Comparison of ENCODE assay signal across 11 cellular contexts in genomic region chr2:119491776-119492525, GRCh38. TPM values are rescaled to one million over a fixed set of nuclear protein-coding genes. Genes with fewer than 3 reads are reported as not detected.
DNase-seq lines count a peak whose midpoint lies in the region; ATAC-seq and TF ChIP-seq lines count a peak whose summit lies in the region.
"Had no signal": no experiment of that assay in that cellular context is flagged by ENCODE, and none has a peak within 500 bp of the region (broad histone marks: within the 10 kb centered on the region; RNA-seq: fewer than 3 reads in every experiment).

No MANE protein-coding gene starts in this region.

- no peak overlapping the region for H3K4me3 Mint-ChIP-seq in osteocyte (ENCODE audit: unreplicated experiment)
- no peak overlapping the region for H3K4me3 Mint-ChIP-seq in activated T-cell treated with anti-CD3 and anti-CD28 coated beads, Interleukin-2, amount 50 U/mL, for 4 hours
- H3K4me3 Mint-ChIP-seq: activated naive CD4-positive, alpha-beta T cell treated with anti-CD3 and anti-CD28 coated beads, Interleukin-2, amount 10 ng/mL, durations not matched to agents 7 days and 5 days had no signal

- peaks cover 34% of the 10 kb centered on the region for H3K4me1 ChIP-seq in PC-9 (replicated peaks; ENCODE audit: insufficient read depth)

- POLR2A ChIA-PET in PC-9 (lab: Charles Lee; ENCODE audit: unreplicated experiment) = interaction anchor here (0.6 kb wide), 1 partner anchor 91 kb away, joined by 4 read pairs; no protein-coding TSS in a partner anchor

- CTCF ChIA-PET in PC-9 (lab: Charles Lee) = no interaction called here

- no peaks in the 10 kb centered on the region; the same call in 1 of the 2 replicates for H3K9me2 ChIP-seq in PC-9 (ENCODE audit: insufficient read depth)

- no peaks in the 10 kb centered on the region for H3K36me3 ChIP-seq in PC-9 (ENCODE audit: low read depth)
- H3K36me3 ChIP-seq: Peyer's patch had no signal

- H3F3A ChIP-seq in PC-9 (ENCODE audit: insufficient read depth, low read depth) = peaks cover 16% of the 10 kb centered on the region

- TF ChIP-seq CTCF in PC-9 (conservative IDR thresholded peaks at IDR 0.05) (no peak; the same call in 1 of the 2 replicates), fibroblast of the aortic adventitia (IDR thresholded peaks at IDR 0.05; ENCODE audit: insufficient read depth, low read length) (no peak), osteocyte (IDR thresholded peaks at IDR 0.05) (no peak)

- intact Hi-C loops in PC-9 (cut with micrococcal nuclease; ENCODE audit: unreplicated experiment) = loop anchor here (1.0 to 10.0 kb wide), 4 partner anchors 125 to 267 kb away; partner anchors contain the start of genes C2orf76, DBI, PTPN4 and TMEM177

- H3K36me3 Mint-ChIP-seq in osteocyte (ENCODE audit: unreplicated experiment) = no peaks in the 10 kb centered on the region
- H3K36me3 Mint-ChIP-seq in activated T-cell treated with anti-CD3 and anti-CD28 coated beads, Interleukin-2, amount 50 U/mL, for 4 hours (ENCODE audit: insufficient read depth) = no peaks in the 10 kb centered on the region
- H3K36me3 Mint-ChIP-seq: activated naive CD4-positive, alpha-beta T cell treated with anti-CD3 and anti-CD28 coated beads, Interleukin-2, amount 10 ng/mL, durations not matched to agents 7 days and 5 days; naive thymus-derived CD8-positive, alpha-beta T cell had no signal

- H3K4me1 Mint-ChIP-seq in osteocyte (ENCODE audit: unreplicated experiment) = peaks cover 12% of the 10 kb centered on the region
- no peaks in the 10 kb centered on the region for H3K4me1 Mint-ChIP-seq in activated T-cell treated with anti-CD3 and anti-CD28 coated beads, Interleukin-2, amount 50 U/mL, for 4 hours (ENCODE audit: low read depth)
- H3K4me1 Mint-ChIP-seq: activated naive CD4-positive, alpha-beta T cell treated with anti-CD3 and anti-CD28 coated beads, Interleukin-2, amount 10 ng/mL, durations not matched to agents 7 days and 5 days; naive thymus-derived CD8-positive, alpha-beta T cell had no signal

- no peaks in the 10 kb centered on the region for H3K9me3 Mint-ChIP-seq in osteocyte (ENCODE audit: unreplicated experiment)
- H3K9me3 Mint-ChIP-seq in activated T-cell treated with anti-CD3 and anti-CD28 coated beads, Interleukin-2, amount 50 U/mL, for 4 hours = no peaks in the 10 kb centered on the region
- H3K9me3 Mint-ChIP-seq: activated naive CD4-positive, alpha-beta T cell treated with anti-CD3 and anti-CD28 coated beads, Interleukin-2, amount 10 ng/mL, durations not matched to agents 7 days and 5 days had no signal

- no peaks in the 10 kb centered on the region for H4K20me1 ChIP-seq in PC-9 (ENCODE audit: insufficient read depth)

- no peak overlapping the region for H3K27ac Mint-ChIP-seq in osteocyte (ENCODE audit: unreplicated experiment)
- H3K27ac Mint-ChIP-seq: activated naive CD4-positive, alpha-beta T cell treated with anti-CD3 and anti-CD28 coated beads, Interleukin-2, amount 10 ng/mL, durations not matched to agents 7 days and 5 days; naive thymus-derived CD8-positive, alpha-beta T cell had no signal

- H3K4me3 ChIP-seq in PC-9 (no peak overlapping the region), fibroblast of the aortic adventitia (ENCODE audit: low read depth, low read length) (no peak overlapping the region)
- H3K4me3 ChIP-seq: Peyer's patch had no signal

- no peaks in the 10 kb centered on the region for H3K27me3 ChIP-seq in PC-9 (ENCODE audit: insufficient read depth, low read depth)
- H3K27me3 ChIP-seq: Peyer's patch had no signal

- no TSS peak for BruUV-seq in PC-9 (replicated peaks; lab: Mats Ljungman, UMichigan)

- H3K4me2 ChIP-seq in PC-9 = peak overlapping the region; percentile 61

- ATAC-seq in activated T-cell treated with anti-CD3 and anti-CD28 coated beads, Interleukin-2, amount 50 U/mL, for 4 hours = no peak
- ATAC-seq in GM21717 (IDR thresholded peaks at IDR 0.05; ENCODE audit: unreplicated experiment) = no peak
- ATAC-seq: naive thymus-derived CD8-positive, alpha-beta T cell had no signal

- no peaks in the 10 kb centered on the region for H3K9me3 ChIP-seq in PC-9 (ENCODE audit: insufficient read depth, low read depth)
- H3K9me3 ChIP-seq: Peyer's patch had no signal

- H3K27ac ChIP-seq in PC-9 = peak overlapping the region; percentile 83

- no peaks in the 10 kb centered on the region for H3K79me2 ChIP-seq in PC-9 (ENCODE audit: low read depth)

- peak overlapping the region; percentile 36; the same call in 1 of the 2 replicates for H2AFZ ChIP-seq in PC-9

- H3K27me3 Mint-ChIP-seq in osteocyte (ENCODE audit: unreplicated experiment) = peaks cover 17% of the 10 kb centered on the region
- H3K27me3 Mint-ChIP-seq in activated T-cell treated with anti-CD3 and anti-CD28 coated beads, Interleukin-2, amount 50 U/mL, for 4 hours (ENCODE audit: low read depth) = peaks cover 13% of the 10 kb centered on the region

- peak; percentile 83 for DNase-seq in EH (ENCODE audit: low read depth)
- peak; percentile 77 to 97 for DNase-seq in PC-9
- DNase-seq in fibroblast of the aortic adventitia (ENCODE audit: low read depth) = peak; percentile 73
- DNase-seq in osteocyte (ENCODE audit: extremely low spot score, unreplicated experiment) = peak; percentile 51
- DNase-seq in activated T-cell treated with anti-CD3 and anti-CD28 coated beads, Interleukin-2, amount 50 U/mL, for 4 hours = no peak
- DNase-seq in activated gamma-delta T cell (lab: John Stamatoyannopoulos, UW) = no peak
- DNase-seq in NCI-H446 treated with DMSO at 0.1 percent for 48 hours (lab: John Stamatoyannopoulos, UW) = no peak
- DNase-seq: activated naive CD4-positive, alpha-beta T cell treated with anti-CD3 and anti-CD28 coated beads, Interleukin-2, amount 10 ng/mL, durations not matched to agents 7 days and 5 days; naive thymus-derived CD8-positive, alpha-beta T cell had no signal

RNA-seq across cellular contexts. Expression of gene SCTR, which starts 32.3 kb away (rescaled TPM):
- total RNA-seq in PC-9 (2021) (not detected in 2 replicates), fibroblast of the aortic adventitia (ENCODE audit: low replicate concordance) (not detected in 2 replicates), osteocyte (not detected in 2 replicates)
- total RNA-seq in activated T-cell treated with anti-CD3 and anti-CD28 coated beads, Interleukin-2, amount 50 U/mL, for 4 hours = not detected
- total RNA-seq: naive thymus-derived CD8-positive, alpha-beta T cell had no signal

RNA-seq across cellular contexts. Expression of gene CFAP221, which starts 52.3 kb away (rescaled TPM):
- total RNA-seq in PC-9 (2021) (not detected in 2 replicates), fibroblast of the aortic adventitia (ENCODE audit: low replicate concordance) (not detected in 2 replicates), osteocyte (not detected in 2 replicates)
- not detected for total RNA-seq in activated T-cell treated with anti-CD3 and anti-CD28 coated beads, Interleukin-2, amount 50 U/mL, for 4 hours
- total RNA-seq: naive thymus-derived CD8-positive, alpha-beta T cell had no signal

Comparison
In these comparisons a context has a peak if more than half of its experiments do, and no peak if none do; other contexts are left out.
1. DNase-seq: peak in EH (single experiment), PC-9 (2 of 2), fibroblast of the aortic adventitia (single experiment) and osteocyte (single experiment); none in activated T-cell treated with anti-CD3 and anti-CD28 coated beads, Interleukin-2, amount 50 U/mL, for 4 hours (single experiment), activated gamma-delta T cell (single experiment) and NCI-H446 treated with DMSO at 0.1 percent for 48 hours (single experiment).